Comparison of ENCODE assay signal across 16 cellular contexts in genomic region chr2:220478305-220479058, GRCh38.
"Had no signal": no experiment of that assay in that cellular context is flagged by ENCODE, and none has a peak within 500 bp of the region (broad histone marks: within the 10 kb centered on the region; RNA-seq: fewer than 3 reads in every experiment).

No MANE protein-coding gene starts in this region.

- H3K4me1 ChIP-seq: tibial artery had no signal

- H3K36me3 ChIP-seq: tibial artery had no signal

- ATAC-seq: left colon; natural killer cell treated with Interleukin-12 subunit alpha and Interleukin-12 subunit beta and Interleukin-15 and Interleukin-18, amount 100 ng/mL, for 72 hours; stimulated activated naive CD8-positive, alpha-beta T cell treated with anti-CD3 and anti-CD28 coated beads, Interleukin-15, Interleukin-2, amounts not matched to agents 100 U/mL and 50 U/mL, for 24 hours had no signal

- H3K27ac ChIP-seq: tibial artery had no signal

- H3K27me3 ChIP-seq: tibial artery had no signal

- H3K4me3 ChIP-seq: tibial artery had no signal

- H3K9me3 ChIP-seq: tibial artery had no signal

- FAIRE-seq: endothelial cell of umbilical vein, urothelium cell line had no signal

- DNase-seq: activated B cell treated with CpG ODN at 0.5 μM for 24 hours; activated CD4-positive, alpha-beta memory T cell treated with anti-CD3 and anti-CD28 coated beads for 36 hours; activated CD4-positive, alpha-beta T cell treated with anti-CD3 and anti-CD28 coated beads for 4 hours; activated T-cell treated with anti-CD3 and anti-CD28 coated beads for 4 hours; effector CD8-positive, alpha-beta T cell; left colon; nucleus accumbens; posterior cingulate gyrus; stimulated activated CD4-positive, alpha-beta T cell treated with anti-CD3 and anti-CD28 coated beads, Interleukin-2, amount 100 ng/mL, for 24 hours; stimulated activated naive CD8-positive, alpha-beta T cell treated with anti-CD3 and anti-CD28 coated beads, Interleukin-15, Interleukin-2, amounts not matched to agents 100 U/mL and 50 U/mL, for 24 hours; substantia nigra; T-helper 9 cell; tibial artery had no signal
